In genomic region chr3:152232679-152233078, GRCh38 we compare ENCODE assay signal across 29 cellular contexts. TPM values are rescaled to one million over a fixed set of nuclear protein-coding genes. Genes with fewer than 3 reads are reported as not detected.
A peak's percentile ranks its signal among the peaks of the same experiment; 100 is the strongest.
DNase-seq lines count a peak whose midpoint lies in the region; ATAC-seq and TF ChIP-seq lines count a peak whose summit lies in the region.
"Had no signal": no experiment of that assay in that cellular context is flagged by ENCODE, and none has a peak within 500 bp of the region (broad histone marks: within the 10 kb centered on the region; RNA-seq: fewer than 3 reads in every experiment).

No MANE protein-coding gene starts in this region.

- H3K4me3 Mint-ChIP-seq in activated T-cell treated with anti-CD3 and anti-CD28 coated beads, Interleukin-2, amount 50 U/mL, for 4 hours = peak overlapping the region; percentile 19
- H3K4me3 Mint-ChIP-seq in T-helper 17 cell = no peak overlapping the region
- peak overlapping the region in 6 of 10 donors; percentile 9 to 76 (median 62) for H3K4me3 Mint-ChIP-seq in naive thymus-derived CD4-positive, alpha-beta T cell
- H3K4me3 Mint-ChIP-seq: B cell, brain, mesothelial cell of epicardium, naive B cell had no signal

- intact Hi-C loops in naive thymus-derived CD4-positive, alpha-beta T cell (cut with micrococcal nuclease) = loop anchor here in 1 of 2 donors (1.0 to 2.0 kb wide), 2 partner anchors 7 to 14 kb away; no protein-coding TSS in a partner anchor
- intact Hi-C loops in left ventricle myocardium superior (cut with micrococcal nuclease) = no loop called here

- peak overlapping the region; percentile 88 for H3K27ac Mint-ChIP-seq in T-helper 17 cell
- peak overlapping the region in 6 of 9 donors; percentile 15 to 75 (median 44) for H3K27ac Mint-ChIP-seq in naive thymus-derived CD4-positive, alpha-beta T cell
- H3K27ac Mint-ChIP-seq: B cell, brain, mesothelial cell of epicardium, naive B cell, progenitor cell of endocrine pancreas had no signal

- no peak overlapping the region for H3K9ac ChIP-seq in smooth muscle cell (ENCODE audit: low read depth)
- H3K9ac ChIP-seq: GM23248 had no signal

- POLR2A ChIA-PET in naive thymus-derived CD4-positive, alpha-beta T cell (lab: Charles Lee) = interaction anchor here (0.9 to 5.0 kb wide), 8 partner anchors 8 to 36 kb away, joined by 3 to 57 read pairs (median 9); partner anchors contain the start of gene MBNL1

- peaks cover 0 to 45% of the 10 kb centered on the region in 2 donors for H3K4me1 ChIP-seq in naive thymus-derived CD4-positive, alpha-beta T cell (ENCODE audit: control insufficient read depth in 2 of 2, insufficient read depth in 2 of 2, low read length in 2 of 2)
- H3K4me1 ChIP-seq in smooth muscle cell (ENCODE audit: low read depth) = no peaks in the 10 kb centered on the region

- H3K79me2 ChIP-seq in smooth muscle cell (ENCODE audit: low read depth) = no peaks in the 10 kb centered on the region

- CTCF ChIA-PET in naive thymus-derived CD4-positive, alpha-beta T cell (lab: Charles Lee) = interaction anchor here (0.7 to 1.7 kb wide), 5 partner anchors 8 to 213 kb away, joined by 3 to 7 read pairs (median 3); no protein-coding TSS in a partner anchor

- no peak overlapping the region for H2AFZ ChIP-seq in smooth muscle cell (ENCODE audit: low read depth)
- H2AFZ ChIP-seq: GM23248 had no signal

- H3K27ac ChIP-seq in naive thymus-derived CD4-positive, alpha-beta T cell (ENCODE audit: low read depth, low read length) = no peak overlapping the region
- H3K27ac ChIP-seq in smooth muscle cell (ENCODE audit: low read depth) = no peak overlapping the region
- H3K27ac ChIP-seq: GM23248, right lobe of liver had no signal

- peak; percentile 55 to 81 for ATAC-seq in activated T-cell treated with anti-CD3 and anti-CD28 coated beads, Interleukin-2, amount 50 U/mL, for 4 hours
- ATAC-seq in T-helper 17 cell = no peak
- ATAC-seq in naive thymus-derived CD4-positive, alpha-beta T cell = no peak
- no peak for ATAC-seq in left ventricle myocardium superior
- ATAC-seq in HG02798 (IDR thresholded peaks at IDR 0.05; ENCODE audit: poor library complexity, unreplicated experiment) = no peak
- ATAC-seq: Panc1, right lobe of liver had no signal

- no peaks in the 10 kb centered on the region for H3K27me3 ChIP-seq in naive thymus-derived CD4-positive, alpha-beta T cell (ENCODE audit: control insufficient read depth in 2 of 2, insufficient read depth in 2 of 2, low read length in 2 of 2)
- no peaks in the 10 kb centered on the region for H3K27me3 ChIP-seq in smooth muscle cell (ENCODE audit: low read depth)
- H3K27me3 ChIP-seq: right lobe of liver had no signal

- no peak for DNase-seq in activated T-cell treated with anti-CD3 and anti-CD28 coated beads, Interleukin-2, amount 50 U/mL, for 4 hours
- no peak for DNase-seq in activated T-cell treated with anti-CD3 and anti-CD28 coated beads, Interleukin-2, amount 50 U/mL, for 48 hours
- DNase-seq in NCI-H1105 (lab: John Stamatoyannopoulos, UW) = peak; percentile 96
- no peak for DNase-seq in T-helper 17 cell
- DNase-seq in naive thymus-derived CD4-positive, alpha-beta T cell = no peak
- DNase-seq in left ventricle myocardium superior = no peak
- no peak for DNase-seq in smooth muscle cell (lab: John Stamatoyannopoulos, UW; ENCODE audit: unreplicated experiment)
- DNase-seq: ACHN; activated CD4-positive, alpha-beta T cell treated with anti-CD3 and anti-CD28 coated beads, Interleukin-2, amount 50 U/mL, for 1 hour; activated effector memory CD4-positive, alpha-beta T cell treated with anti-CD3 and anti-CD28 coated beads, Interleukin-2, amount 50 U/mL, for 16 hours; amniotic stem cell; CD8-positive, alpha-beta memory T cell; cerebellar nuclear complex; EL; GM23248; MV-4-11; naive B cell; NCI-H2171; NCI-H510A; right lobe of liver; SHP77; stimulated activated CD4-positive, alpha-beta T cell treated with anti-CD3 and anti-CD28 coated beads, Interleukin-2, amount 100 ng/mL, for 48 hours; trophoblast cell had no signal

- no peaks in the 10 kb centered on the region for H3K36me3 ChIP-seq in naive thymus-derived CD4-positive, alpha-beta T cell (ENCODE audit: control insufficient read depth in 2 of 3, insufficient read depth in 3 of 3, low read length in 3 of 3)
- H3K36me3 ChIP-seq in smooth muscle cell (ENCODE audit: low read depth) = no peaks in the 10 kb centered on the region
- H3K36me3 ChIP-seq: right lobe of liver had no signal

- H3K4me1 Mint-ChIP-seq in activated T-cell treated with anti-CD3 and anti-CD28 coated beads, Interleukin-2, amount 50 U/mL, for 4 hours (ENCODE audit: low read depth) = peaks cover 74% of the 10 kb centered on the region
- H3K4me1 Mint-ChIP-seq in T-helper 17 cell = peaks cover 40% of the 10 kb centered on the region
- H3K4me1 Mint-ChIP-seq in naive thymus-derived CD4-positive, alpha-beta T cell = peaks cover 35 to 95% (median 86%) of the 10 kb centered on the region in 7 donors
- H3K4me1 Mint-ChIP-seq: brain had no signal

- no peaks in the 10 kb centered on the region for H3K27me3 Mint-ChIP-seq in activated T-cell treated with anti-CD3 and anti-CD28 coated beads, Interleukin-2, amount 50 U/mL, for 4 hours (ENCODE audit: low read depth)
- H3K27me3 Mint-ChIP-seq in T-helper 17 cell = no peaks in the 10 kb centered on the region
- no peaks in the 10 kb centered on the region for H3K27me3 Mint-ChIP-seq in naive thymus-derived CD4-positive, alpha-beta T cell
- H3K27me3 Mint-ChIP-seq: B cell; brain; CD8-positive, alpha-beta memory T cell; naive B cell had no signal

- no peak overlapping the region for H3K4me2 ChIP-seq in smooth muscle cell

- peaks cover 3% of the 10 kb centered on the region for H3K36me3 Mint-ChIP-seq in activated T-cell treated with anti-CD3 and anti-CD28 coated beads, Interleukin-2, amount 50 U/mL, for 4 hours (ENCODE audit: insufficient read depth)
- H3K36me3 Mint-ChIP-seq in T-helper 17 cell (ENCODE audit: low read depth) = peaks cover 2% of the 10 kb centered on the region
- peaks cover 0 to 16% (median 2%) of the 10 kb centered on the region in 5 donors for H3K36me3 Mint-ChIP-seq in naive thymus-derived CD4-positive, alpha-beta T cell
- H3K36me3 Mint-ChIP-seq: brain, mesothelial cell of epicardium had no signal

- H3F3A ChIP-seq in smooth muscle cell (ENCODE audit: low read depth) = no peaks in the 10 kb centered on the region

- 90% methylated on average over 2 of the region's 2 CpGs for WGBS in smooth muscle cell (ENCODE audit: low lambda C conversion rate)

- peaks cover 7% of the 10 kb centered on the region for H3K9me3 Mint-ChIP-seq in activated T-cell treated with anti-CD3 and anti-CD28 coated beads, Interleukin-2, amount 50 U/mL, for 4 hours
- peaks cover 0 to 9% (median 2%) of the 10 kb centered on the region in 11 donors for H3K9me3 Mint-ChIP-seq in naive thymus-derived CD4-positive, alpha-beta T cell
- H3K9me3 Mint-ChIP-seq: brain had no signal

- no peaks in the 10 kb centered on the region for H3K9me3 ChIP-seq in T-helper 17 cell (ENCODE audit: control insufficient read depth, low read length, poor library complexity, severe bottlenecking)
- no peaks in the 10 kb centered on the region for H3K9me3 ChIP-seq in naive thymus-derived CD4-positive, alpha-beta T cell (ENCODE audit: control insufficient read depth in 2 of 3, low read length in 3 of 3)
- H3K9me3 ChIP-seq in smooth muscle cell (replicated peaks; ENCODE audit: low read depth) = no peaks in the 10 kb centered on the region
- H3K9me3 ChIP-seq: right lobe of liver had no signal

- H4K20me1 ChIP-seq in smooth muscle cell (ENCODE audit: low read depth) = no peaks in the 10 kb centered on the region

- H3K4me3 ChIP-seq in naive thymus-derived CD4-positive, alpha-beta T cell (ENCODE audit: low read length) = no peak overlapping the region
- H3K4me3 ChIP-seq in smooth muscle cell = no peak overlapping the region
- H3K4me3 ChIP-seq: GM23248, right lobe of liver had no signal

- no peak for TF ChIP-seq CTCF in smooth muscle cell (IDR thresholded peaks at IDR 0.05; ENCODE audit: borderline replicate concordance, insufficient read depth, poor library complexity, severe bottlenecking)

RNA-seq across cellular contexts. Expression of gene MBNL1, which starts 36.0 kb away (rescaled TPM):
- total RNA-seq in activated T-cell treated with anti-CD3 and anti-CD28 coated beads, Interleukin-2, amount 50 U/mL, for 4 hours = 100 to 1,000 TPM; 343 to 376 (median 347) TPM
- 100 to 1,000 TPM; 641 to 725 TPM for total RNA-seq in T-helper 17 cell
- total RNA-seq in naive thymus-derived CD4-positive, alpha-beta T cell = 100 to 1,000 TPM; 459 to 675 (median 508) TPM
- 100 to 1,000 TPM; 371 to 389 TPM for polyA plus RNA-seq in naive thymus-derived CD4-positive, alpha-beta T cell
- 172 TPM for total RNA-seq in left ventricle myocardium superior
- total RNA-seq in smooth muscle cell = 126 and 128 TPM in 2 replicates
- polyA plus RNA-seq in smooth muscle cell = 19.5 and 22.0 TPM in 2 replicates

Comparison
In these comparisons a context has a peak if more than half of its experiments do, and no peak if none do; other contexts are left out.
1. ATAC-seq: peak in activated T-cell treated with anti-CD3 and anti-CD28 coated beads, Interleukin-2, amount 50 U/mL, for 4 hours (2 of 2); none in T-helper 17 cell (single experiment), naive thymus-derived CD4-positive, alpha-beta T cell (single experiment), left ventricle myocardium superior (single experiment) and HG02798 (single experiment).